30 cellular contexts compared by ENCODE assay signal in genomic region chr5:143484604-143485003, GRCh38.
"Had no signal": no experiment of that assay in that cellular context is flagged by ENCODE, and none has a peak within 500 bp of the region (broad histone marks: within the 10 kb centered on the region; RNA-seq: fewer than 3 reads in every experiment).

No MANE protein-coding gene starts in this region.

- H3K9me3 Mint-ChIP-seq: activated CD4-positive, alpha-beta memory T cell treated with anti-CD3 and anti-CD28 coated beads, Interleukin-2, amount 10 ng/mL, durations not matched to agents 7 days and 5 days; activated CD4-positive, alpha-beta T cell treated with anti-CD3 and anti-CD28 coated beads, Interleukin-2, amount 10 ng/mL, durations not matched to agents 7 days and 5 days; activated T-cell treated with anti-CD3 and anti-CD28 coated beads, Interleukin-2, amount 50 U/mL, for 24 hours; central memory CD8-positive, alpha-beta T cell; dendritic cell treated with granulocyte-macrophage colony-stimulating factor and Interleukin-4, amounts not matched to agents 40 ng/mL and 50 ng/mL, for 4 days; endodermal cell had no signal

- H3K27me3 Mint-ChIP-seq: activated CD4-positive, alpha-beta memory T cell treated with anti-CD3 and anti-CD28 coated beads, Interleukin-2, amount 10 ng/mL, durations not matched to agents 7 days and 5 days; activated CD4-positive, alpha-beta T cell treated with anti-CD3 and anti-CD28 coated beads, Interleukin-2, amount 10 ng/mL, durations not matched to agents 7 days and 5 days; activated naive CD8-positive, alpha-beta T cell; activated T-cell treated with anti-CD3 and anti-CD28 coated beads, Interleukin-2, amount 50 U/mL, for 24 hours had no signal

- H3K4me3 Mint-ChIP-seq: activated CD4-positive, alpha-beta memory T cell treated with anti-CD3 and anti-CD28 coated beads, Interleukin-2, amount 10 ng/mL, durations not matched to agents 7 days and 5 days; activated CD4-positive, alpha-beta T cell treated with anti-CD3 and anti-CD28 coated beads, Interleukin-2, amount 10 ng/mL, durations not matched to agents 7 days and 5 days; activated naive CD8-positive, alpha-beta T cell; activated T-cell treated with anti-CD3 and anti-CD28 coated beads, Interleukin-2, amount 50 U/mL, for 24 hours; activated T-cell treated with anti-CD3 and anti-CD28 coated beads, Interleukin-2, amount 50 U/mL, for 72 hours; central memory CD8-positive, alpha-beta T cell; dendritic cell treated with granulocyte-macrophage colony-stimulating factor and Interleukin-4, amounts not matched to agents 40 ng/mL and 50 ng/mL, for 4 days; endodermal cell; T-helper 17 cell; T-helper 2 cell treated with Interferon-gamma antibody and Interleukin-4, amounts not matched to agents 5 μg/mL and 100 μg/mL, for 36 hours; WTC11 had no signal

- DNase-seq: activated CD4-positive, alpha-beta memory T cell treated with anti-CD3 and anti-CD28 coated beads, Interleukin-2, amount 10 ng/mL, durations not matched to agents 7 days and 5 days; activated CD4-positive, alpha-beta T cell treated with anti-CD3 and anti-CD28 coated beads for 1 hour; activated CD4-positive, alpha-beta T cell treated with anti-CD3 and anti-CD28 coated beads for 4 hours; activated CD4-positive, alpha-beta T cell treated with anti-CD3 and anti-CD28 coated beads, Interleukin-2, amount 10 ng/mL, durations not matched to agents 7 days and 5 days; activated CD4-positive, alpha-beta T cell treated with anti-CD3 and anti-CD28 coated beads, Interleukin-2, amount 50 U/mL, for 4 hours; activated CD8-positive, alpha-beta memory T cell treated with anti-CD3 and anti-CD28 coated beads, Interleukin-2, amount 50 U/mL, for 48 hours; activated effector memory CD4-positive, alpha-beta T cell treated with Interleukin-2 at 50 U/mL for 16 hours; activated gamma-delta T cell treated with Interleukin-2 at 50 U/mL for 16 hours; activated naive CD4-positive, alpha-beta T cell treated with anti-CD3 and anti-CD28 coated beads, Interleukin-2, amount 50 U/mL, for 16 hours; activated naive CD4-positive, alpha-beta T cell treated with Interleukin-2 at 50 U/mL for 16 hours; activated T-cell treated with anti-CD3 and anti-CD28 coated beads for 4 hours; activated T-cell treated with anti-CD3 and anti-CD28 coated beads, Interleukin-2, amount 50 U/mL, for 24 hours; activated T-cell treated with anti-CD3 and anti-CD28 coated beads, Interleukin-2, amount 50 U/mL, for 72 hours; amniotic stem cell; anterior cingulate cortex; brain microvascular endothelial cell; dorsolateral prefrontal cortex; effector memory CD4-positive, alpha-beta T cell; endodermal cell; foreskin melanocyte; head of caudate nucleus; T-helper 1 cell; T-helper 17 cell had no signal

- H3K36me3 Mint-ChIP-seq: activated naive CD8-positive, alpha-beta T cell; WTC11 had no signal

- H3K27ac Mint-ChIP-seq: activated CD4-positive, alpha-beta memory T cell treated with anti-CD3 and anti-CD28 coated beads, Interleukin-2, amount 10 ng/mL, durations not matched to agents 7 days and 5 days; activated CD4-positive, alpha-beta T cell treated with anti-CD3 and anti-CD28 coated beads, Interleukin-2, amount 10 ng/mL, durations not matched to agents 7 days and 5 days; activated naive CD8-positive, alpha-beta T cell; activated T-cell treated with anti-CD3 and anti-CD28 coated beads, Interleukin-2, amount 50 U/mL, for 24 hours; dendritic cell treated with granulocyte-macrophage colony-stimulating factor and Interleukin-4, amounts not matched to agents 40 ng/mL and 50 ng/mL, for 4 days; endodermal cell; T-helper 17 cell; T-helper 2 cell treated with Interferon-gamma antibody and Interleukin-4, amounts not matched to agents 5 μg/mL and 100 μg/mL, for 36 hours; WTC11 had no signal

- H3K4me1 Mint-ChIP-seq: activated CD4-positive, alpha-beta memory T cell treated with anti-CD3 and anti-CD28 coated beads, Interleukin-2, amount 10 ng/mL, durations not matched to agents 7 days and 5 days; activated CD4-positive, alpha-beta T cell treated with anti-CD3 and anti-CD28 coated beads, Interleukin-2, amount 10 ng/mL, durations not matched to agents 7 days and 5 days; central memory CD8-positive, alpha-beta T cell; T-helper 17 cell had no signal

- ATAC-seq: activated T-cell treated with anti-CD3 and anti-CD28 coated beads, Interleukin-2, amount 50 U/mL, for 72 hours; esophagus mucosa; gastroesophageal sphincter; T-helper 17 cell; WTC11 had no signal
